13 cellular contexts compared by ENCODE assay signal in the genomic region with DNA sequence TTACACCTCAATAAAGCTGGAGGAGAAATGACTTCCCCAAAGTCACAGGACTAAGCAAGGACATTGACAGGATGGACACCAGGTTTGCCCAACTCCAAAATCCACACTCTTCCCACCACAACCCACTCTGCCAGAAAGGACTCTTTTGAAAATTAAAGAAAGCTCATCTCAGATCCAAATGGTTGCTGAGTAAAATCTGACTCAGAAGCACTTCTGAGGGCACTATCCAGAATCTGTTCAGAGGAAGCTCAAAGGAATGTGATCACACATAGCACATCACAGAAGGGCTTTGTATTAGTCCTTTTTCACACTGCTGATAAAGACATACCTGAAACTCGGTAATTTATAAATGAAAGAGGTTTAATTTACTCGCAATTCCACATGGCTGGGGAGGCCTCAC.
"Had no signal": no experiment of that assay in that cellular context is flagged by ENCODE, and none has a peak within 500 bp of the region (broad histone marks: within the 10 kb centered on the region; RNA-seq: fewer than 3 reads in every experiment).

No MANE protein-coding gene starts in this region.

- DNase-seq: activated CD4-positive, alpha-beta T cell treated with anti-CD3 and anti-CD28 coated beads for 36 hours; activated CD8-positive, alpha-beta memory T cell treated with anti-CD3 and anti-CD28 coated beads, Interleukin-2, amount 50 U/mL, for 48 hours; activated CD8-positive, alpha-beta T cell treated with anti-CD3 and anti-CD28 coated beads, Interleukin-2, amount 10 ng/mL, durations not matched to agents 7 days and 5 days; activated naive CD4-positive, alpha-beta T cell treated with Interleukin-2 at 50 U/mL for 16 hours; caudate nucleus; effector CD4-positive, alpha-beta T cell; hippocampal formation; lower lobe of right lung; naive B cell; small intestine; WERI-Rb-1 had no signal

- H3K9me3 ChIP-seq: lower lobe of right lung, tibial nerve had no signal

- H3K4me1 ChIP-seq: lower lobe of right lung, tibial nerve had no signal

- H3K4me3 ChIP-seq: coronary artery, lower lobe of right lung, tibial nerve had no signal

- H3K36me3 ChIP-seq: lower lobe of right lung, tibial nerve, WERI-Rb-1 had no signal

- ATAC-seq: activated CD4-positive, alpha-beta T cell treated with anti-CD3 and anti-CD28 coated beads for 36 hours; activated CD8-positive, alpha-beta T cell treated with anti-CD3 and anti-CD28 coated beads, Interleukin-2, amount 10 ng/mL, durations not matched to agents 7 days and 5 days; lower lobe of right lung had no signal

- H3K27ac ChIP-seq: coronary artery, lower lobe of right lung, tibial nerve, WERI-Rb-1 had no signal

- H3K27me3 ChIP-seq: tibial nerve had no signal
